9 cellular contexts compared by ENCODE assay signal in genomic region chr2:23386422-23387220, GRCh38. TPM values are rescaled to one million over a fixed set of nuclear protein-coding genes. Genes with fewer than 3 reads are reported as not detected.
DNase-seq lines count a peak whose midpoint lies in the region; ATAC-seq, FAIRE-seq and TF ChIP-seq lines count a peak whose summit lies in the region.
"Had no signal": no experiment of that assay in that cellular context is flagged by ENCODE, and none has a peak within 500 bp of the region (broad histone marks: within the 10 kb centered on the region; RNA-seq: fewer than 3 reads in every experiment).

No MANE protein-coding gene starts in this region.

- BruUV-seq in K562 (replicated peaks; lab: Mats Ljungman, UMichigan), result no TSS peak

- peaks cover 13 to 49% of the 10 kb centered on the region in 2 experiments; a peak in 4 of 5 replicates for H3K27me3 ChIP-seq in K562 (ENCODE audit: control insufficient read depth in 2 of 2, insufficient read depth in 2 of 2, low read length in 2 of 2)

- no peaks in the 10 kb centered on the region for H3K79me2 ChIP-seq in K562 (ENCODE audit: control insufficient read depth, insufficient read depth, low read length)

- POLR2A ChIA-PET in K562 (lab: Yijun Ruan, JAX), result no interaction called here

- DNase-seq in DMS 273 (lab: John Stamatoyannopoulos, UW; ENCODE audit: unreplicated experiment) (peak; percentile 62), DMS 273 treated with DMSO at 0.1 percent for 48 hours (lab: John Stamatoyannopoulos, UW) (no peak), NCI-H345 (lab: John Stamatoyannopoulos, UW) (peak; percentile 63), K562 (ENCODE audit: extremely low read depth in 1 of 4, low spot score in 3 of 4) (no peak), iris pigment epithelial cell (ENCODE audit: low read depth) (peak; percentile 36), DMS79 (lab: John Stamatoyannopoulos, UW) (no peak)
- peak; percentile 32 for DNase-seq in stimulated activated CD4-positive, alpha-beta T cell treated with anti-CD3 and anti-CD28 coated beads, Interleukin-4, amount 100 ng/mL, for 1 hour

- peaks cover 2% of the 10 kb centered on the region for H3K9me1 ChIP-seq in K562 (ENCODE audit: control insufficient read depth, insufficient read depth, low read length)

- CTCF ChIA-PET in K562 (lab: Yijun Ruan, JAX; ENCODE audit: low intra/inter-chr PET ratio), result no interaction called here

- TF ChIP-seq EP300 in K562 (IDR thresholded peaks at IDR 0.05; ENCODE audit: low read length), result no peak

- in situ Hi-C loops in K562 (cut with MboI), result no loop called here

- H3K9me3 ChIP-seq in K562 (replicated peaks; ENCODE audit: control insufficient read depth, insufficient read depth, low read depth, low read length), result no peaks in the 10 kb centered on the region

- no peak for TF ChIP-seq POLR2A in K562 (conservative IDR thresholded peaks at IDR 0.05)

- H4K20me1 ChIP-seq in K562 (replicated peaks; ENCODE audit: control insufficient read depth, insufficient read depth, low read length), result no peaks in the 10 kb centered on the region; the same call in 1 of the 2 replicates

- 39% methylated on average over 34 of the region's 86 CpGs for WGBS in K562 (ENCODE audit: insufficient coverage, low coverage, missing lambda C conversion rate)

- no peak overlapping the region for H3K27ac ChIP-seq in K562 (ENCODE audit: extremely low read depth, low read depth, low read length)
- H3K27ac ChIP-seq: 22Rv1 had no signal

- intact Hi-C loops in K562 (cut with micrococcal nuclease), result no loop called here

- ATAC-seq in K562 (no peak), GM21381 (IDR thresholded peaks at IDR 0.05; ENCODE audit: unreplicated experiment) (no peak)

- no peak overlapping the region for H2AFZ ChIP-seq in K562 (ENCODE audit: low read depth, low read length)

- no peaks in the 10 kb centered on the region for H3K36me3 ChIP-seq in K562 (ENCODE audit: control insufficient read depth, insufficient read depth, low read length)

- no peak for FAIRE-seq in K562 (lab: Jason Lieb, UNC)

- TF ChIP-seq RAD21 in K562 (CRISPR knock-in tag; conservative IDR thresholded peaks at IDR 0.05 in 1 of 2, IDR thresholded peaks at IDR 0.05 in 1 of 2), result no peak

- no peak overlapping the region for H3K9ac ChIP-seq in K562 (ENCODE audit: insufficient read depth in 1 of 2, low read depth in 2 of 2, low read length in 2 of 2)

- no peak overlapping the region for H3K4me3 ChIP-seq in K562

- no peak for TF ChIP-seq CTCF in K562 (IDR thresholded peaks at IDR 0.05 in 2 of 3, conservative IDR thresholded peaks at IDR 0.05 in 1 of 3; ENCODE audit: insufficient read depth in 2 of 3, low read depth in 1 of 3, low read length in 3 of 3)

- no peak overlapping the region for H3K4me2 ChIP-seq in K562 (ENCODE audit: insufficient read depth, low read length)

- peaks cover 0 to 14% of the 10 kb centered on the region in 2 experiments; a peak in 2 of 5 replicates for H3K4me1 ChIP-seq in K562 (replicated peaks in 1 of 2; ENCODE audit: control insufficient read depth in 2 of 2, insufficient read depth in 2 of 2, low read length in 2 of 2)

TF ChIP-seq in K562, 482 proteins besides CTCF, POLR2A, EP300 and RAD21:
- no peak for TF ChIP-seq SAP30 (IDR thresholded peaks at IDR 0.05; ENCODE audit: borderline replicate concordance, insufficient read depth, low read depth, low read length, poor library complexity, severe bottlenecking)
- peak; percentile 21; the same call in 1 of the 2 replicates for TF ChIP-seq ZBTB33 (CRISPR knock-in tag; IDR thresholded peaks at IDR 0.05)

RNA-seq across cellular contexts. Expression of gene KLHL29, which starts 1.6 kb away (rescaled TPM):
- total RNA-seq in K562 (2011; cell fraction: chromatin; rRNA removed; ENCODE audit: low replicate concordance), result 0.14 and 0.16 TPM in 2 replicates
- total RNA-seq in K562 (2011; cell fraction: nucleolus; rRNA removed), result 0.13 TPM in 1 of 2 replicates, not detected in the other
- total RNA-seq in K562 (2011; cell fraction: nucleoplasm; rRNA removed), result 0.15 TPM in 1 of 2 replicates, not detected in the other
- total RNA-seq in K562 (2014; rRNA removed) (0.12 and 0.14 TPM in 2 replicates), K562 (2014; rRNA removed; fragmentation: Illumina TruSeq; extraction: Trizol) (0.07 and 0.13 TPM in 2 replicates), K562 (2015; rRNA removed; fragmentation: Illumina TruSeq; extraction: Trizol) (0.04 and 0.07 TPM in 2 replicates), K562 (2021) (0.20 and 0.31 TPM in 2 replicates)
- polyA plus RNA-seq in K562 (2011; rRNA removed) (0.03 TPM in 2 replicates), K562 (2014; fragmentation: Illumina TruSeq; extraction: Trizol) (0.12 and 0.16 TPM in 2 replicates), K562 (2014; fragmentation: Nextera tagmentation; extraction: Ambion mirVana) (under 1 TPM in 1 of 2 experiments, not detected in 1; 0.03 TPM), K562 (2014; rRNA removed) (0.08 and 0.18 TPM in 2 replicates)
- polyA plus RNA-seq in K562 (2011; cell fraction: cytosol; rRNA removed), result 0.01 and 0.03 TPM in 2 replicates
- polyA plus RNA-seq in K562 (2011; cell fraction: nucleus; rRNA removed), result 0.04 and 0.08 TPM in 2 replicates
- 0.23 and 2.7 TPM in 2 replicates for polyA plus RNA-seq in K562 (2012)
- polyA minus RNA-seq in K562 (2011; rRNA and poly(A)+ RNA removed), result not detected in 2 replicates
- polyA minus RNA-seq in K562 (2011; cell fraction: cytosol; rRNA and poly(A)+ RNA removed), result not detected in 2 replicates
- polyA minus RNA-seq in K562 (2011; cell fraction: nucleus; rRNA and poly(A)+ RNA removed), result not detected in 2 replicates

Comparison
In these comparisons a context has a peak if more than half of its experiments do, and no peak if none do; other contexts are left out.
1. DNase-seq: peak in DMS 273 (single experiment), NCI-H345 (single experiment), iris pigment epithelial cell (single experiment) and stimulated activated CD4-positive, alpha-beta T cell treated with anti-CD3 and anti-CD28 coated beads, Interleukin-4, amount 100 ng/mL, for 1 hour (single experiment); none in DMS 273 treated with DMSO at 0.1 percent for 48 hours (single experiment), K562 (0 of 4) and DMS79 (single experiment).